In genomic region chr1:45545553-45546310, GRCh38 we compare ENCODE assay signal across 17 cellular contexts. TPM values are rescaled to one million over a fixed set of nuclear protein-coding genes. Genes with fewer than 3 reads are reported as not detected.
A peak's percentile ranks its signal among the peaks of the same experiment; 100 is the strongest.
DNase-seq lines count a peak whose midpoint lies in the region; ATAC-seq and TF ChIP-seq lines count a peak whose summit lies in the region.
"Had no signal": no experiment of that assay in that cellular context is flagged by ENCODE, and none has a peak within 500 bp of the region (broad histone marks: within the 10 kb centered on the region; RNA-seq: fewer than 3 reads in every experiment).

No MANE protein-coding gene starts in this region.

- H3K27me3 Mint-ChIP-seq in CD4-positive, alpha-beta T cell, result no peaks in the 10 kb centered on the region
- H3K27me3 Mint-ChIP-seq in activated B cell treated with CpG ODN at 0.5 μM for 24 hours, result no peaks in the 10 kb centered on the region
- peaks cover 11 to 19% of the 10 kb centered on the region in 2 donors for H3K27me3 Mint-ChIP-seq in natural killer cell (ENCODE audit: low read depth in 2 of 2)
- H3K27me3 Mint-ChIP-seq in activated CD8-positive, alpha-beta memory T cell treated with anti-CD3 and anti-CD28 coated beads, Interleukin-2, amount 10 ng/mL, durations not matched to agents 7 days and 5 days, result peaks cover 33% of the 10 kb centered on the region
- H3K27me3 Mint-ChIP-seq: activated CD4-positive, alpha-beta memory T cell treated with anti-CD3 and anti-CD28 coated beads for 36 hours had no signal

- in situ Hi-C loops in HAP-1 (cut with MboI; ENCODE audit: low sequenced_read_pairs), result no loop called here

- intact Hi-C loops in CD4-positive, alpha-beta T cell (cut with DNase I, micrococcal nuclease), result no loop called here
- intact Hi-C loops in activated B cell treated with CpG ODN at 0.5 μM for 24 hours (cut with micrococcal nuclease) (no loop called here), natural killer cell (cut with micrococcal nuclease) (no loop called here), testis (cut with DNase I; ENCODE audit: low total_unique reads) (no loop called here)

- H3K27me3 ChIP-seq in CD4-positive, alpha-beta T cell (ENCODE audit: control insufficient read depth, insufficient read depth, low read length), result no peaks in the 10 kb centered on the region
- H3K27me3 ChIP-seq in HAP-1 (ENCODE audit: low read depth) (no peaks in the 10 kb centered on the region), testis (no peaks in the 10 kb centered on the region)
- H3K27me3 ChIP-seq: body of pancreas, tibial nerve had no signal

- ATAC-seq in CD4-positive, alpha-beta T cell (ENCODE audit: poor library complexity), result no peak
- ATAC-seq in GM18909 (IDR thresholded peaks at IDR 0.05; ENCODE audit: poor library complexity, unreplicated experiment) (peak; percentile 9), activated B cell treated with CpG ODN at 0.5 μM for 24 hours (ENCODE audit: low read depth) (no peak), natural killer cell (no peak)
- ATAC-seq in activated CD8-positive, alpha-beta memory T cell treated with anti-CD3 and anti-CD28 coated beads, Interleukin-2, amount 10 ng/mL, durations not matched to agents 7 days and 5 days, result no peak
- ATAC-seq: body of pancreas, Right ventricle myocardium inferior had no signal

- H3K9me3 Mint-ChIP-seq in CD4-positive, alpha-beta T cell, result no peaks in the 10 kb centered on the region
- H3K9me3 Mint-ChIP-seq in activated B cell treated with CpG ODN at 0.5 μM for 24 hours (no peaks in the 10 kb centered on the region), natural killer cell (no peaks in the 10 kb centered on the region)
- no peaks in the 10 kb centered on the region for H3K9me3 Mint-ChIP-seq in activated CD8-positive, alpha-beta memory T cell treated with anti-CD3 and anti-CD28 coated beads, Interleukin-2, amount 10 ng/mL, durations not matched to agents 7 days and 5 days (ENCODE audit: low read depth)
- H3K9me3 Mint-ChIP-seq: activated CD4-positive, alpha-beta memory T cell treated with anti-CD3 and anti-CD28 coated beads for 36 hours had no signal

- no peak for TF ChIP-seq CTCF in CD4-positive, alpha-beta T cell (IDR thresholded peaks at IDR 0.05)
- no peak for TF ChIP-seq CTCF in activated B cell treated with CpG ODN at 0.5 μM for 24 hours (IDR thresholded peaks at IDR 0.05)
- no peak for TF ChIP-seq CTCF in natural killer cell (IDR thresholded peaks at IDR 0.05)
- no peak for TF ChIP-seq CTCF in testis (IDR thresholded peaks at IDR 0.05)

- peaks cover 34% of the 10 kb centered on the region for H3K4me1 Mint-ChIP-seq in CD4-positive, alpha-beta T cell (ENCODE audit: low read depth)
- peaks cover 59% of the 10 kb centered on the region for H3K4me1 Mint-ChIP-seq in activated B cell treated with CpG ODN at 0.5 μM for 24 hours
- H3K4me1 Mint-ChIP-seq in natural killer cell, result peaks cover 14 to 20% of the 10 kb centered on the region in 2 donors
- peaks cover 36% of the 10 kb centered on the region for H3K4me1 Mint-ChIP-seq in activated CD8-positive, alpha-beta memory T cell treated with anti-CD3 and anti-CD28 coated beads, Interleukin-2, amount 10 ng/mL, durations not matched to agents 7 days and 5 days

- no peaks in the 10 kb centered on the region for H3K9me3 ChIP-seq in CD4-positive, alpha-beta T cell (ENCODE audit: control insufficient read depth, low read length)
- no peaks in the 10 kb centered on the region for H3K9me3 ChIP-seq in HAP-1
- H3K9me3 ChIP-seq in testis, result no peaks in the 10 kb centered on the region
- H3K9me3 ChIP-seq: body of pancreas, tibial nerve had no signal

- H3K4me3 Mint-ChIP-seq in CD4-positive, alpha-beta T cell, result no peak overlapping the region
- peak overlapping the region; percentile 67 for H3K4me3 Mint-ChIP-seq in activated B cell treated with CpG ODN at 0.5 μM for 24 hours
- H3K4me3 Mint-ChIP-seq in natural killer cell, result no peak overlapping the region
- H3K4me3 Mint-ChIP-seq in activated CD8-positive, alpha-beta memory T cell treated with anti-CD3 and anti-CD28 coated beads, Interleukin-2, amount 10 ng/mL, durations not matched to agents 7 days and 5 days, result no peak overlapping the region

- peaks cover 10% of the 10 kb centered on the region for H3K4me1 ChIP-seq in HAP-1
- H3K4me1 ChIP-seq in testis, result no peaks in the 10 kb centered on the region
- H3K4me1 ChIP-seq: parathyroid adenoma had no signal

- H3K36me3 ChIP-seq in HAP-1 (replicated peaks), result no peaks in the 10 kb centered on the region
- no peaks in the 10 kb centered on the region for H3K36me3 ChIP-seq in testis (ENCODE audit: low read depth, missing control alignments)
- H3K36me3 ChIP-seq: tibial nerve had no signal

- POLR2A ChIA-PET in CD4-positive, alpha-beta T cell (lab: Charles Lee), result interaction anchor here (0.6 to 5.4 kb wide), 2 partner anchors 24 to 141 kb away, joined by 3 to 36 read pairs; partner anchors contain the start of genes GPBP1L1 and PRDX1
- POLR2A ChIA-PET in activated B cell treated with CpG ODN at 0.5 μM for 24 hours (lab: Charles Lee), result interaction anchor here (0.6 to 13.9 kb wide), 10 partner anchors 9 to 825 kb away, joined by 3 to 457 read pairs (median 7); partner anchors contain the start of genes CCDC163, MMACHC, NASP and PRDX1

- H3K4me3 ChIP-seq in HAP-1, result no peak overlapping the region
- H3K4me3 ChIP-seq in testis, result no peak overlapping the region
- H3K4me3 ChIP-seq: body of pancreas, tibial nerve had no signal

- CTCF ChIA-PET in CD4-positive, alpha-beta T cell (lab: Charles Lee), result interaction anchor here (1.1 to 1.6 kb wide), 2 partner anchors 33 to 243 kb away, joined by 3 to 5 read pairs; no protein-coding TSS in a partner anchor
- CTCF ChIA-PET in activated B cell treated with CpG ODN at 0.5 μM for 24 hours (lab: Charles Lee), result interaction anchor here (0.6 to 4.3 kb wide), 7 partner anchors 24 to 762 kb away, joined by 3 to 23 read pairs (median 4); partner anchors contain the start of gene PRDX1
- CTCF ChIA-PET in activated CD8-positive, alpha-beta memory T cell treated with anti-CD3 and anti-CD28 coated beads, Interleukin-2, amount 10 ng/mL, durations not matched to agents 7 days and 5 days (lab: Charles Lee), result interaction anchor here (3.2 to 6.0 kb wide), 3 partner anchors 23 to 34 kb away, joined by 14 to 27 read pairs (median 17); partner anchors contain the start of gene PRDX1

- TF ChIP-seq POLR2A in testis (IDR thresholded peaks at IDR 0.05), result no peak

- peaks cover 3% of the 10 kb centered on the region for H3K36me3 Mint-ChIP-seq in CD4-positive, alpha-beta T cell (ENCODE audit: low read depth)
- H3K36me3 Mint-ChIP-seq in activated B cell treated with CpG ODN at 0.5 μM for 24 hours (ENCODE audit: low read depth) (peaks cover 4% of the 10 kb centered on the region), natural killer cell (no peaks in the 10 kb centered on the region)
- H3K36me3 Mint-ChIP-seq in activated CD8-positive, alpha-beta memory T cell treated with anti-CD3 and anti-CD28 coated beads, Interleukin-2, amount 10 ng/mL, durations not matched to agents 7 days and 5 days, result no peaks in the 10 kb centered on the region
- H3K36me3 Mint-ChIP-seq: activated CD4-positive, alpha-beta memory T cell treated with anti-CD3 and anti-CD28 coated beads for 36 hours had no signal

- no peak for DNase-seq in CD4-positive, alpha-beta T cell
- DNase-seq in activated B cell treated with CpG ODN at 0.5 μM for 24 hours, result no peak
- DNase-seq in natural killer cell, result no peak
- no peak for DNase-seq in mucosa of gallbladder (ENCODE audit: low spot score)
- no peak for DNase-seq in HAP-1 (ENCODE audit: low spot score in 2 of 2)
- DNase-seq in activated CD8-positive, alpha-beta memory T cell treated with anti-CD3 and anti-CD28 coated beads, Interleukin-2, amount 10 ng/mL, durations not matched to agents 7 days and 5 days, result no peak
- DNase-seq in testis, result no peak
- DNase-seq: body of pancreas, H7, NCI-H2029, NCI-H748 treated with DMSO at 0.1 percent for 48 hours had no signal

- peak overlapping the region; percentile 29 for H3K27ac Mint-ChIP-seq in CD4-positive, alpha-beta T cell
- H3K27ac Mint-ChIP-seq in activated B cell treated with CpG ODN at 0.5 μM for 24 hours, result peak overlapping the region; percentile 85
- peak overlapping the region; percentile 70 to 84 for H3K27ac Mint-ChIP-seq in natural killer cell
- H3K27ac Mint-ChIP-seq in activated CD8-positive, alpha-beta memory T cell treated with anti-CD3 and anti-CD28 coated beads, Interleukin-2, amount 10 ng/mL, durations not matched to agents 7 days and 5 days, result no peak overlapping the region

- H3K27ac ChIP-seq in CD4-positive, alpha-beta T cell (ENCODE audit: low read depth, low read length), result no peak overlapping the region
- H3K27ac ChIP-seq in testis, result no peak overlapping the region
- H3K27ac ChIP-seq: HL-60, parathyroid adenoma had no signal

- WGBS in testis, 2 donors, result 86 to 88% methylated on average over 7 of the region's 7 CpGs

RNA-seq across cellular contexts. Expression of gene AKR1A1, which starts 4.9 kb away (rescaled TPM):
- 10 to 100 TPM; 25.3 to 31.0 TPM for total RNA-seq in CD4-positive, alpha-beta T cell
- total RNA-seq in activated B cell treated with CpG ODN at 0.5 μM for 24 hours (215 and 218 TPM in 2 replicates), natural killer cell (10 to 100 TPM; 45.7 to 54.2 (median 53.9) TPM), mucosa of gallbladder (175 TPM), testis (10 to 100 TPM; 51.1 to 60.1 TPM)
- 100 to 1,000 TPM; 137 to 150 TPM for total RNA-seq in activated CD8-positive, alpha-beta memory T cell treated with anti-CD3 and anti-CD28 coated beads, Interleukin-2, amount 10 ng/mL, durations not matched to agents 7 days and 5 days
- 63.7 TPM for polyA plus RNA-seq in testis (ENCODE audit: insufficient read depth, low read depth, low replicate concordance)

RNA-seq across cellular contexts. Expression of gene PRDX1, which starts 24.0 kb away (rescaled TPM):
- 10 to 100 TPM; 18.1 to 24.1 TPM for total RNA-seq in CD4-positive, alpha-beta T cell
- total RNA-seq in activated B cell treated with CpG ODN at 0.5 μM for 24 hours (351 and 413 TPM in 2 replicates), natural killer cell (10 to 100 TPM; 24.8 to 39.1 (median 30.6) TPM), mucosa of gallbladder (435 TPM), testis (100 to 1,000 TPM; 180 to 185 TPM)
- total RNA-seq in activated CD8-positive, alpha-beta memory T cell treated with anti-CD3 and anti-CD28 coated beads, Interleukin-2, amount 10 ng/mL, durations not matched to agents 7 days and 5 days, result 100 to 1,000 TPM; 225 to 412 TPM
- 251 TPM for polyA plus RNA-seq in testis (ENCODE audit: insufficient read depth, low read depth, low replicate concordance)

RNA-seq across cellular contexts. Expression of gene NASP, which starts 38.1 kb away (rescaled TPM):
- total RNA-seq in CD4-positive, alpha-beta T cell, result 100 to 1,000 TPM; 110 to 112 TPM
- total RNA-seq in activated B cell treated with CpG ODN at 0.5 μM for 24 hours (197 and 204 TPM in 2 replicates), natural killer cell (100 to 1,000 TPM; 109 to 171 (median 121) TPM), mucosa of gallbladder (43.7 TPM), testis (100 to 1,000 TPM; 184 to 194 TPM)
- total RNA-seq in activated CD8-positive, alpha-beta memory T cell treated with anti-CD3 and anti-CD28 coated beads, Interleukin-2, amount 10 ng/mL, durations not matched to agents 7 days and 5 days, result 100 to 1,000 TPM; 233 to 256 TPM
- polyA plus RNA-seq in testis (ENCODE audit: insufficient read depth, low read depth, low replicate concordance), result 206 TPM

RNA-seq across cellular contexts. Expression of gene MMACHC, which starts 45.6 kb away (rescaled TPM):
- under 1 TPM; 0.27 to 0.81 TPM for total RNA-seq in CD4-positive, alpha-beta T cell
- total RNA-seq in activated B cell treated with CpG ODN at 0.5 μM for 24 hours, result 3.6 and 5.1 TPM in 2 replicates
- 1 to 10 TPM in 1 of 3 donors, under 1 TPM in 2; 0.73 to 1.5 (median 0.88) TPM for total RNA-seq in natural killer cell
- 7.5 TPM for total RNA-seq in mucosa of gallbladder
- total RNA-seq in activated CD8-positive, alpha-beta memory T cell treated with anti-CD3 and anti-CD28 coated beads, Interleukin-2, amount 10 ng/mL, durations not matched to agents 7 days and 5 days, result 1 to 10 TPM; 7.3 to 8.4 TPM
- 1 to 10 TPM; 7.1 to 7.3 TPM for total RNA-seq in testis
- polyA plus RNA-seq in testis (ENCODE audit: insufficient read depth, low read depth, low replicate concordance), result 17.4 TPM

RNA-seq across cellular contexts. Expression of gene CCDC163, which starts 45.9 kb away (rescaled TPM):
- total RNA-seq in CD4-positive, alpha-beta T cell, result under 1 TPM; 0.42 to 0.58 TPM
- total RNA-seq in activated B cell treated with CpG ODN at 0.5 μM for 24 hours, result 1.1 TPM in 2 replicates
- 1 to 10 TPM; 3.0 to 6.9 (median 5.8) TPM for total RNA-seq in natural killer cell
- total RNA-seq in mucosa of gallbladder, result 0.89 TPM
- total RNA-seq in activated CD8-positive, alpha-beta memory T cell treated with anti-CD3 and anti-CD28 coated beads, Interleukin-2, amount 10 ng/mL, durations not matched to agents 7 days and 5 days, result 1 to 10 TPM; 7.8 to 7.9 TPM
- 1 to 10 TPM; 2.9 to 4.8 TPM for total RNA-seq in testis
- 5.7 TPM for polyA plus RNA-seq in testis (ENCODE audit: insufficient read depth, low read depth, low replicate concordance)
